ENCODE assay signal across 1 cellular context in the genomic region with DNA sequence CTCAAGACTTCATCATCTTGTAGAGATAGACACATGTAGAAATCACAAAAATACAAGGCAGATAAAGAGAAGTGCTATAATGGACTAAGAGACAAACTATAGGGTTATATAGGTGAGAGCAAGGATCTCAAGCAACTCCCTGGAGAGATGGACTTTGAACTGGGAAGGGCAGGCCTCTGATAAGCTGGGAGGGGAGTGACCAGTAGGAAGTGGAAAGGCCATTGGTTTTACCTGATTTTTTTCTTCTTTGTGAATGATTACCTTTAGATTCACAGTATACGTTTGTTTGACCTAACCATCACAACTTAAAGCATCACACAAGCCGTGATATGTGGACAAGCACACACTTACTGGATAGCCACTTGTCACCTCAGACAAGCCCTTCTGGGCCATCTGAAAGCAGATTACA.
A peak's percentile ranks its signal among the peaks of the same experiment; 100 is the strongest.
TF ChIP-seq lines count a peak whose summit lies in the region.

No MANE protein-coding gene starts in this region.

TF ChIP-seq in HepG2, 621 proteins besides CTCF, POLR2A, EP300 and RAD21 (continued from another document and continues in another):
- TF ChIP-seq, protein P1, sequence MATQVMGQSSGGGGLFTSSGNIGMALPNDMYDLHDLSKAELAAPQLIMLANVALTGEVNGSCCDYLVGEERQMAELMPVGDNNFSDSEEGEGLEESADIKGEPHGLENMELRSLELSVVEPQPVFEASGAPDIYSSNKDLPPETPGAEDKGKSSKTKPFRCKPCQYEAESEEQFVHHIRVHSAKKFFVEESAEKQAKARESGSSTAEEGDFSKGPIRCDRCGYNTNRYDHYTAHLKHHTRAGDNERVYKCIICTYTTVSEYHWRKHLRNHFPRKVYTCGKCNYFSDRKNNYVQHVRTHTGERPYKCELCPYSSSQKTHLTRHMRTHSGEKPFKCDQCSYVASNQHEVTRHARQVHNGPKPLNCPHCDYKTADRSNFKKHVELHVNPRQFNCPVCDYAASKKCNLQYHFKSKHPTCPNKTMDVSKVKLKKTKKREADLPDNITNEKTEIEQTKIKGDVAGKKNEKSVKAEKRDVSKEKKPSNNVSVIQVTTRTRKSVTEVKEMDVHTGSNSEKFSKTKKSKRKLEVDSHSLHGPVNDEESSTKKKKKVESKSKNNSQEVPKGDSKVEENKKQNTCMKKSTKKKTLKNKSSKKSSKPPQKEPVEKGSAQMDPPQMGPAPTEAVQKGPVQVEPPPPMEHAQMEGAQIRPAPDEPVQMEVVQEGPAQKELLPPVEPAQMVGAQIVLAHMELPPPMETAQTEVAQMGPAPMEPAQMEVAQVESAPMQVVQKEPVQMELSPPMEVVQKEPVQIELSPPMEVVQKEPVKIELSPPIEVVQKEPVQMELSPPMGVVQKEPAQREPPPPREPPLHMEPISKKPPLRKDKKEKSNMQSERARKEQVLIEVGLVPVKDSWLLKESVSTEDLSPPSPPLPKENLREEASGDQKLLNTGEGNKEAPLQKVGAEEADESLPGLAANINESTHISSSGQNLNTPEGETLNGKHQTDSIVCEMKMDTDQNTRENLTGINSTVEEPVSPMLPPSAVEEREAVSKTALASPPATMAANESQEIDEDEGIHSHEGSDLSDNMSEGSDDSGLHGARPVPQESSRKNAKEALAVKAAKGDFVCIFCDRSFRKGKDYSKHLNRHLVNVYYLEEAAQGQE (IDR thresholded peaks at IDR 0.05; ENCODE audit: borderline replicate concordance in 1 of 2, low read depth in 1 of 2, low read length in 2 of 2) = no peak
- TF ChIP-seq HIVEP1 (CRISPR knock-in tag; IDR thresholded peaks at IDR 0.05) = no peak
- TF ChIP-seq ZNF10 (CRISPR knock-in tag; IDR thresholded peaks at IDR 0.05; ENCODE audit: borderline replicate concordance, low read depth) = no peak
- TF ChIP-seq, protein P2, sequence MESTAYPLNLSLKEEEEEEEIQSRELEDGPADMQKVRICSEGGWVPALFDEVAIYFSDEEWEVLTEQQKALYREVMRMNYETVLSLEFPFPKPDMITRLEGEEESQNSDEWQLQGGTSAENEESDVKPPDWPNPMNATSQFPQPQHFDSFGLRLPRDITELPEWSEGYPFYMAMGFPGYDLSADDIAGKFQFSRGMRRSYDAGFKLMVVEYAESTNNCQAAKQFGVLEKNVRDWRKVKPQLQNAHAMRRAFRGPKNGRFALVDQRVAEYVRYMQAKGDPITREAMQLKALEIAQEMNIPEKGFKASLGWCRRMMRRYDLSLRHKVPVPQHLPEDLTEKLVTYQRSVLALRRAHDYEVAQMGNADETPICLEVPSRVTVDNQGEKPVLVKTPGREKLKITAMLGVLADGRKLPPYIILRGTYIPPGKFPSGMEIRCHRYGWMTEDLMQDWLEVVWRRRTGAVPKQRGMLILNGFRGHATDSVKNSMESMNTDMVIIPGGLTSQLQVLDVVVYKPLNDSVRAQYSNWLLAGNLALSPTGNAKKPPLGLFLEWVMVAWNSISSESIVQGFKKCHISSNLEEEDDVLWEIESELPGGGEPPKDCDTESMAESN (CRISPR knock-in tag; conservative IDR thresholded peaks at IDR 0.05) = no peak
- TF ChIP-seq SRSF4 (IDR thresholded peaks at IDR 0.05; ENCODE audit: low read depth, low read length, poor library complexity, severe bottlenecking) = no peak
- no peak for TF ChIP-seq ZMAT3 (CRISPR knock-in tag; conservative IDR thresholded peaks at IDR 0.05)
- TF ChIP-seq HDAC6 (IDR thresholded peaks at IDR 0.05; ENCODE audit: low read depth, low read length) = no peak
- TF ChIP-seq RFXAP (CRISPR knock-in tag; IDR thresholded peaks at IDR 0.05; ENCODE audit: borderline replicate concordance) = 0 out of 2 replicates have a peak, but pooled peaks have one; percentile 42
- no peak; the same call in 2 of the 3 replicates for TF ChIP-seq MXI1 (IDR thresholded peaks at IDR 0.05; ENCODE audit: borderline replicate concordance, low read depth, low read length)
- no peak for TF ChIP-seq ZNF775 (CRISPR knock-in tag; IDR thresholded peaks at IDR 0.05; ENCODE audit: borderline replicate concordance)
- no peak for TF ChIP-seq MAFG (CRISPR knock-in tag; IDR thresholded peaks at IDR 0.05)
- no peak for TF ChIP-seq HDAC1 (CRISPR knock-in tag; IDR thresholded peaks at IDR 0.05)
- no peak for TF ChIP-seq ZNF292 (CRISPR knock-in tag; IDR thresholded peaks at IDR 0.05; ENCODE audit: borderline replicate concordance, low read depth)
- 0 out of 2 replicates have a peak, but pooled peaks have one; percentile 36 for TF ChIP-seq HMG20A (CRISPR knock-in tag; IDR thresholded peaks at IDR 0.05; ENCODE audit: borderline replicate concordance)
- TF ChIP-seq ASH2L (IDR thresholded peaks at IDR 0.05; ENCODE audit: insufficient read length, low read depth, low read length) = peak; percentile 62
- peak; percentile 32; the same call in 1 of the 2 replicates for TF ChIP-seq RXRB (CRISPR knock-in tag; IDR thresholded peaks at IDR 0.05; ENCODE audit: borderline replicate concordance)
- TF ChIP-seq MZF1 (CRISPR knock-in tag; IDR thresholded peaks at IDR 0.05; ENCODE audit: borderline replicate concordance) = no peak
- no peak for TF ChIP-seq YEATS2 (CRISPR knock-in tag; IDR thresholded peaks at IDR 0.05; ENCODE audit: borderline replicate concordance)
- no peak for TF ChIP-seq SYNCRIP (IDR thresholded peaks at IDR 0.05; ENCODE audit: insufficient read depth, low read depth, low read length)
- TF ChIP-seq, protein P3, sequence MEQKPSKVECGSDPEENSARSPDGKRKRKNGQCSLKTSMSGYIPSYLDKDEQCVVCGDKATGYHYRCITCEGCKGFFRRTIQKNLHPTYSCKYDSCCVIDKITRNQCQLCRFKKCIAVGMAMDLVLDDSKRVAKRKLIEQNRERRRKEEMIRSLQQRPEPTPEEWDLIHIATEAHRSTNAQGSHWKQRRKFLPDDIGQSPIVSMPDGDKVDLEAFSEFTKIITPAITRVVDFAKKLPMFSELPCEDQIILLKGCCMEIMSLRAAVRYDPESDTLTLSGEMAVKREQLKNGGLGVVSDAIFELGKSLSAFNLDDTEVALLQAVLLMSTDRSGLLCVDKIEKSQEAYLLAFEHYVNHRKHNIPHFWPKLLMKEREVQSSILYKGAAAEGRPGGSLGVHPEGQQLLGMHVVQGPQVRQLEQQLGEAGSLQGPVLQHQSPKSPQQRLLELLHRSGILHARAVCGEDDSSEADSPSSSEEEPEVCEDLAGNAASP (CRISPR knock-in tag; IDR thresholded peaks at IDR 0.05; ENCODE audit: borderline replicate concordance) = no peak
- TF ChIP-seq ZBTB20 (CRISPR knock-in tag; IDR thresholded peaks at IDR 0.05; ENCODE audit: borderline replicate concordance, low read depth) = peak; percentile 97
- no peak for TF ChIP-seq KDM5B (CRISPR knock-in tag; IDR thresholded peaks at IDR 0.05; ENCODE audit: borderline replicate concordance)
- no peak for TF ChIP-seq KDM4B (CRISPR knock-in tag; IDR thresholded peaks at IDR 0.05)
- TF ChIP-seq MED13 (CRISPR knock-in tag; IDR thresholded peaks at IDR 0.05) = no peak
- no peak for TF ChIP-seq GTF2F1 (IDR thresholded peaks at IDR 0.05; ENCODE audit: low read length)
- no peak for TF ChIP-seq ZNF230 (CRISPR knock-in tag; IDR thresholded peaks at IDR 0.05)
- no peak for TF ChIP-seq ZNF703 (CRISPR knock-in tag; IDR thresholded peaks at IDR 0.05; ENCODE audit: borderline replicate concordance)
- TF ChIP-seq, protein P4, sequence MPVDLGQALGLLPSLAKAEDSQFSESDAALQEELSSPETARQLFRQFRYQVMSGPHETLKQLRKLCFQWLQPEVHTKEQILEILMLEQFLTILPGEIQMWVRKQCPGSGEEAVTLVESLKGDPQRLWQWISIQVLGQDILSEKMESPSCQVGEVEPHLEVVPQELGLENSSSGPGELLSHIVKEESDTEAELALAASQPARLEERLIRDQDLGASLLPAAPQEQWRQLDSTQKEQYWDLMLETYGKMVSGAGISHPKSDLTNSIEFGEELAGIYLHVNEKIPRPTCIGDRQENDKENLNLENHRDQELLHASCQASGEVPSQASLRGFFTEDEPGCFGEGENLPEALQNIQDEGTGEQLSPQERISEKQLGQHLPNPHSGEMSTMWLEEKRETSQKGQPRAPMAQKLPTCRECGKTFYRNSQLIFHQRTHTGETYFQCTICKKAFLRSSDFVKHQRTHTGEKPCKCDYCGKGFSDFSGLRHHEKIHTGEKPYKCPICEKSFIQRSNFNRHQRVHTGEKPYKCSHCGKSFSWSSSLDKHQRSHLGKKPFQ (CRISPR knock-in tag; IDR thresholded peaks at IDR 0.05; ENCODE audit: insufficient replicate concordance) = no peak
- no peak for TF ChIP-seq ERF (CRISPR knock-in tag; IDR thresholded peaks at IDR 0.05)
- no peak for TF ChIP-seq ZNF30 (CRISPR knock-in tag; IDR thresholded peaks at IDR 0.05)
- TF ChIP-seq, protein P5, sequence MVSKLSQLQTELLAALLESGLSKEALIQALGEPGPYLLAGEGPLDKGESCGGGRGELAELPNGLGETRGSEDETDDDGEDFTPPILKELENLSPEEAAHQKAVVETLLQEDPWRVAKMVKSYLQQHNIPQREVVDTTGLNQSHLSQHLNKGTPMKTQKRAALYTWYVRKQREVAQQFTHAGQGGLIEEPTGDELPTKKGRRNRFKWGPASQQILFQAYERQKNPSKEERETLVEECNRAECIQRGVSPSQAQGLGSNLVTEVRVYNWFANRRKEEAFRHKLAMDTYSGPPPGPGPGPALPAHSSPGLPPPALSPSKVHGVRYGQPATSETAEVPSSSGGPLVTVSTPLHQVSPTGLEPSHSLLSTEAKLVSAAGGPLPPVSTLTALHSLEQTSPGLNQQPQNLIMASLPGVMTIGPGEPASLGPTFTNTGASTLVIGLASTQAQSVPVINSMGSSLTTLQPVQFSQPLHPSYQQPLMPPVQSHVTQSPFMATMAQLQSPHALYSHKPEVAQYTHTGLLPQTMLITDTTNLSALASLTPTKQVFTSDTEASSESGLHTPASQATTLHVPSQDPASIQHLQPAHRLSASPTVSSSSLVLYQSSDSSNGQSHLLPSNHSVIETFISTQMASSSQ (IDR thresholded peaks at IDR 0.05; ENCODE audit: low read depth) = peak; percentile 73
- TF ChIP-seq, protein P5 (CRISPR knock-in tag; IDR thresholded peaks at IDR 0.05; ENCODE audit: borderline replicate concordance) = peak; percentile 77; the same call in 1 of the 2 replicates
- peak; percentile 33; the same call in 1 of the 2 replicates for TF ChIP-seq TBX2 (CRISPR knock-in tag; IDR thresholded peaks at IDR 0.05; ENCODE audit: borderline replicate concordance)
- no peak for TF ChIP-seq RBM39 (IDR thresholded peaks at IDR 0.05; ENCODE audit: low read depth, low read length, poor library complexity, severe bottlenecking)
- no peak for TF ChIP-seq WIZ (CRISPR knock-in tag; IDR thresholded peaks at IDR 0.05)
- TF ChIP-seq MTF2 (CRISPR knock-in tag; IDR thresholded peaks at IDR 0.05; ENCODE audit: borderline replicate concordance) = no peak
- TF ChIP-seq GABPB1 (CRISPR knock-in tag; IDR thresholded peaks at IDR 0.05) = 0 out of 2 replicates have a peak, but pooled peaks have one; percentile 18
- TF ChIP-seq, protein P6, sequence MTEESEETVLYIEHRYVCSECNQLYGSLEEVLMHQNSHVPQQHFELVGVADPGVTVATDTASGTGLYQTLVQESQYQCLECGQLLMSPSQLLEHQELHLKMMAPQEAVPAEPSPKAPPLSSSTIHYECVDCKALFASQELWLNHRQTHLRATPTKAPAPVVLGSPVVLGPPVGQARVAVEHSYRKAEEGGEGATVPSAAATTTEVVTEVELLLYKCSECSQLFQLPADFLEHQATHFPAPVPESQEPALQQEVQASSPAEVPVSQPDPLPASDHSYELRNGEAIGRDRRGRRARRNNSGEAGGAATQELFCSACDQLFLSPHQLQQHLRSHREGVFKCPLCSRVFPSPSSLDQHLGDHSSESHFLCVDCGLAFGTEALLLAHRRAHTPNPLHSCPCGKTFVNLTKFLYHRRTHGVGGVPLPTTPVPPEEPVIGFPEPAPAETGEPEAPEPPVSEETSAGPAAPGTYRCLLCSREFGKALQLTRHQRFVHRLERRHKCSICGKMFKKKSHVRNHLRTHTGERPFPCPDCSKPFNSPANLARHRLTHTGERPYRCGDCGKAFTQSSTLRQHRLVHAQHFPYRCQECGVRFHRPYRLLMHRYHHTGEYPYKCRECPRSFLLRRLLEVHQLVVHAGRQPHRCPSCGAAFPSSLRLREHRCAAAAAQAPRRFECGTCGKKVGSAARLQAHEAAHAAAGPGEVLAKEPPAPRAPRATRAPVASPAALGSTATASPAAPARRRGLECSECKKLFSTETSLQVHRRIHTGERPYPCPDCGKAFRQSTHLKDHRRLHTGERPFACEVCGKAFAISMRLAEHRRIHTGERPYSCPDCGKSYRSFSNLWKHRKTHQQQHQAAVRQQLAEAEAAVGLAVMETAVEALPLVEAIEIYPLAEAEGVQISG (CRISPR knock-in tag; IDR thresholded peaks at IDR 0.05) = no peak
- no peak for TF ChIP-seq ZNF329 (CRISPR knock-in tag; IDR thresholded peaks at IDR 0.05; ENCODE audit: low read depth)
- no peak for TF ChIP-seq MIER2 (CRISPR knock-in tag; IDR thresholded peaks at IDR 0.05)
- peak; percentile 36; the same call in 1 of the 2 replicates for TF ChIP-seq ETV5 (CRISPR knock-in tag; IDR thresholded peaks at IDR 0.05; ENCODE audit: borderline replicate concordance)
- no peak for TF ChIP-seq ZNF343 (CRISPR knock-in tag; IDR thresholded peaks at IDR 0.05)
- TF ChIP-seq ZBTB3 (CRISPR knock-in tag; IDR thresholded peaks at IDR 0.05; ENCODE audit: borderline replicate concordance, low read depth) = no peak
- no peak for TF ChIP-seq RORA (CRISPR knock-in tag; IDR thresholded peaks at IDR 0.05)
- TF ChIP-seq, protein P7, sequence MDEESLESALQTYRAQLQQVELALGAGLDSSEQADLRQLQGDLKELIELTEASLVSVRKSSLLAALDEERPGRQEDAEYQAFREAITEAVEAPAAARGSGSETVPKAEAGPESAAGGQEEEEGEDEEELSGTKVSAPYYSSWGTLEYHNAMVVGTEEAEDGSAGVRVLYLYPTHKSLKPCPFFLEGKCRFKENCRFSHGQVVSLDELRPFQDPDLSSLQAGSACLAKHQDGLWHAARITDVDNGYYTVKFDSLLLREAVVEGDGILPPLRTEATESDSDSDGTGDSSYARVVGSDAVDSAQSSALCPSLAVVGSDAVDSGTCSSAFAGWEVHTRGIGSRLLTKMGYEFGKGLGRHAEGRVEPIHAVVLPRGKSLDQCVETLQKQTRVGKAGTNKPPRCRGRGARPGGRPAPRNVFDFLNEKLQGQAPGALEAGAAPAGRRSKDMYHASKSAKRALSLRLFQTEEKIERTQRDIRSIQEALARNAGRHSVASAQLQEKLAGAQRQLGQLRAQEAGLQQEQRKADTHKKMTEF (CRISPR knock-in tag; IDR thresholded peaks at IDR 0.05) = no peak
- 0 out of 2 replicates have a peak, but pooled peaks have one; percentile 20 for TF ChIP-seq DMAP1 (CRISPR knock-in tag; IDR thresholded peaks at IDR 0.05)
